In the genomic region with DNA sequence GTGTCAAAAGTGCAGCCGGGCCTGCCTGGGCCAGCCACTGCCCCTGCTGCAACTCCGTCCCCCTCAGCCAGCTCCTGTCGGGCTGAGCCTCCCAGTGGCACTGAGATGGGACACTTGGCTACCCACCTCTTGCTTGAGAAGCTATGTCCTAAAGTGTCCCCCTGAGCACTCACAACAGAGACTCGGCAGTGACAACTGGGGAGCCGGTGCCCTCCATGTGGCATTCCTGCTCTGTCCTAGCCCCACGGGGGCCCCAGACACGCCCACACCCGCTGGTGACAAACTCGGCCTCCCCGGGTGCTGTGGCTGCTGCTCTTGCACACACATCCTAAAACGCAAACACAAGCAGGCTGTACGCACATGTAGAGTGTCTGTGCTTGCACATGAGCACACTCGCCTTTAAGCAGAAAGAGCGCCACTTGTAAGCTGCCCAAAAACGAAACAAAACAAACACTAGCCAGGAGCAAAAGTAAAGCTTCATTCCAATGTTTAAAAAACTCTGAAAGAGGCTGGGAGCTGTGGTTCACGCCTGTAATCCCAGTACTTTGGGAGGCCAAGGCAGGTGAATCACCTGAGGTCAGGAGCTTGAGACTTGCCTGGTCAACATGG, we compare ENCODE assay signal across 1 cellular context.
TF ChIP-seq lines count a peak whose summit lies in the region.

No MANE protein-coding gene starts in this region.

TF ChIP-seq in H1, 55 proteins besides CTCF, POLR2A, EP300 and RAD21:
- no peak for TF ChIP-seq CBX8 (IDR thresholded peaks at IDR 0.05; ENCODE audit: borderline replicate concordance, low read depth, low read length)
- TF ChIP-seq TAF7 (optimal IDR thresholded peaks at IDR 0.05; ENCODE audit: borderline replicate concordance, low read depth, low read length): no peak
- TF ChIP-seq NRF1 (IDR thresholded peaks at IDR 0.05; ENCODE audit: low read depth, low read length): no peak
- TF ChIP-seq, protein P1, sequence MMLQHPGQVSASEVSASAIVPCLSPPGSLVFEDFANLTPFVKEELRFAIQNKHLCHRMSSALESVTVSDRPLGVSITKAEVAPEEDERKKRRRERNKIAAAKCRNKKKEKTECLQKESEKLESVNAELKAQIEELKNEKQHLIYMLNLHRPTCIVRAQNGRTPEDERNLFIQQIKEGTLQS (IDR thresholded peaks at IDR 0.05; ENCODE audit: insufficient read depth, low read depth, low read length): no peak
- TF ChIP-seq CHD2 (IDR thresholded peaks at IDR 0.05; ENCODE audit: low read length): no peak
- TF ChIP-seq BACH1 (IDR thresholded peaks at IDR 0.05; ENCODE audit: low read length): no peak
- no peak for TF ChIP-seq FOSL1 (IDR thresholded peaks at IDR 0.05; ENCODE audit: insufficient read depth, low read depth, low read length)
- no peak for TF ChIP-seq TCF12 (IDR thresholded peaks at IDR 0.05; ENCODE audit: low read depth, low read length)
- no peak for TF ChIP-seq SUZ12 (IDR thresholded peaks at IDR 0.05; ENCODE audit: low read length)
- no peak for TF ChIP-seq EZH2 (IDR thresholded peaks at IDR 0.05; ENCODE audit: low read depth, low read length, severe bottlenecking)
- no peak for TF ChIP-seq PHF8 (conservative IDR thresholded peaks at IDR 0.05; ENCODE audit: low read depth, low read length)
- no peak for TF ChIP-seq SRF (IDR thresholded peaks at IDR 0.05; ENCODE audit: low read depth, low read length)
- TF ChIP-seq HDAC2 (IDR thresholded peaks at IDR 0.05; ENCODE audit: borderline replicate concordance in 1 of 2, low read depth in 2 of 2, low read length in 2 of 2): no peak
- no peak for TF ChIP-seq POLR2AphosphoS5 (IDR thresholded peaks at IDR 0.05; ENCODE audit: low read depth, low read length)
- TF ChIP-seq, protein P2, sequence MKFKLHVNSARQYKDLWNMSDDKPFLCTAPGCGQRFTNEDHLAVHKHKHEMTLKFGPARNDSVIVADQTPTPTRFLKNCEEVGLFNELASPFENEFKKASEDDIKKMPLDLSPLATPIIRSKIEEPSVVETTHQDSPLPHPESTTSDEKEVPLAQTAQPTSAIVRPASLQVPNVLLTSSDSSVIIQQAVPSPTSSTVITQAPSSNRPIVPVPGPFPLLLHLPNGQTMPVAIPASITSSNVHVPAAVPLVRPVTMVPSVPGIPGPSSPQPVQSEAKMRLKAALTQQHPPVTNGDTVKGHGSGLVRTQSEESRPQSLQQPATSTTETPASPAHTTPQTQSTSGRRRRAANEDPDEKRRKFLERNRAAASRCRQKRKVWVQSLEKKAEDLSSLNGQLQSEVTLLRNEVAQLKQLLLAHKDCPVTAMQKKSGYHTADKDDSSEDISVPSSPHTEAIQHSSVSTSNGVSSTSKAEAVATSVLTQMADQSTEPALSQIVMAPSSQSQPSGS (IDR thresholded peaks at IDR 0.05; ENCODE audit: low read length): no peak
- TF ChIP-seq RBBP5 (IDR thresholded peaks at IDR 0.05; ENCODE audit: borderline replicate concordance, low read depth, low read length): no peak
- TF ChIP-seq TEAD4 (IDR thresholded peaks at IDR 0.05; ENCODE audit: low read depth, low read length): no peak
